8 cellular contexts compared by ENCODE assay signal in the genomic region with DNA sequence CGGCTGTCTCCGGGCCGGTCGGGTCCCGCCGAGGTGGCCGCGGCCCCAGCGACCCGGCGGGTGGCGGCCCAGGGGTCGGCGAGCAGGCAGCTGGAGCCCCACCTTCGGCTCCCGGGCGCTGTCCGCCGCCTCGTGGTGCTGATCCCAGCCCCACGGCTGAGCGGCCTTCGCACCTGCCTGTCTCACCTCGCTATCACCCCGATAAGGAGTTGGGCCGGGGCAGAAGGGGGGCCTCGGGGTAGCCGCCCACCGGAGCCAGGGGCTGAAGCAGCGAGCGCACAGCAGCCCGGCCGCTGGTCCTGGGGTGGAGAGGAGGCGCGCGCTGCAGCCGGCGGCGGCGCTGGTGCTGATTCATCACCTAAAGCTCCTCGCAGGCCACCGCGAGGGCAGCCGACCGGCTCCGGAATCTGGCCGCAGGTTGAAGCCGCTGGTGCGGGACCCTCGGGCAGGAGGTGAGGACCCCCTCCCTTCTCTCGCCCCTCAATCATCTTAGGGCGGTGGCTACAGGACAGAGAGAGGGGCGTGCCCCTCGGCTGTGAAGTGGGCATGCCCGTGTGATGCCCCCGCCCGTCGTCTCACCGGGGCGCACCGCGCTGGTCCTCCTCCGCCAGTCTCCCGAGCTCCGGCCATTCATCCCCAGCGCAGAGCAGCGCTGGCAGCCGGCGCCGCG. TPM values are rescaled to one million over a fixed set of nuclear protein-coding genes. Genes with fewer than 3 reads are reported as not detected.
A peak's percentile ranks its signal among the peaks of the same experiment; 100 is the strongest.
DNase-seq lines count a peak whose midpoint lies in the region; ATAC-seq and TF ChIP-seq lines count a peak whose summit lies in the region.

No MANE protein-coding gene starts in this region.

- no peak overlapping the region for H3K23ac ChIP-seq in H9 (ENCODE audit: insufficient read length, low read depth, low read length)

- H3K27ac ChIP-seq in A673 (ENCODE audit: low read depth, low read length, poor library complexity, severe bottlenecking) = no peak overlapping the region
- no peak overlapping the region for H3K27ac ChIP-seq in H9 (ENCODE audit: insufficient read length, low read depth, low read length)
- no peak overlapping the region for H3K27ac ChIP-seq in endodermal cell (ENCODE audit: low read depth, low read length)
- no peak overlapping the region for H3K27ac ChIP-seq in upper lobe of right lung

- no peak for DNase-seq in A673 (ENCODE audit: low spot score)
- peak; percentile 76 for DNase-seq in H9
- DNase-seq in T-helper 2 cell treated with Interferon-gamma antibody and Interleukin-4, amounts not matched to agents 5 μg/mL and 100 μg/mL, for 36 hours (ENCODE audit: low spot score) = peak; percentile 17
- DNase-seq in endodermal cell = peak; percentile 93
- DNase-seq in midbrain (lab: John Stamatoyannopoulos, UW) = peak; percentile 37
- DNase-seq in upper lobe of right lung = peak; percentile 72

- H3K36me3 ChIP-seq in A673 (ENCODE audit: insufficient read depth, low read length, poor library complexity, severe bottlenecking) (no peaks in the 10 kb centered on the region), endodermal cell (ENCODE audit: control insufficient read depth, insufficient read depth, low read length) (no peaks in the 10 kb centered on the region), upper lobe of right lung (no peaks in the 10 kb centered on the region)

- H2BK120ac ChIP-seq in H9 (ENCODE audit: low read depth, low read length, poor library complexity, severe bottlenecking) = no peak overlapping the region

- H3K4ac ChIP-seq in H9 (ENCODE audit: low read depth, low read length) = no peak overlapping the region

- H3K9ac ChIP-seq in H9 (ENCODE audit: extremely low read depth, insufficient read length, low read length) (no peak overlapping the region), endodermal cell (ENCODE audit: extremely low read depth, low read length, poor library complexity, severe bottlenecking) (no peak overlapping the region)

- no peaks in the 10 kb centered on the region for H3K79me2 ChIP-seq in H9 (ENCODE audit: insufficient read depth, low read length)

- ATAC-seq in upper lobe of right lung (peak; percentile 86), GM18520 (IDR thresholded peaks at IDR 0.05; ENCODE audit: unreplicated experiment) (no peak), HG03025 (IDR thresholded peaks at IDR 0.05; ENCODE audit: low FRiP score, unreplicated experiment) (no peak)

- no peak overlapping the region for H2AK5ac ChIP-seq in H9 (ENCODE audit: insufficient read length, low read length)

- H3K4me1 Mint-ChIP-seq in H9 = peaks cover 2 to 7% of the 10 kb centered on the region in 2 experiments; a peak in 2 of 4 replicates
- no peaks in the 10 kb centered on the region for H3K4me1 Mint-ChIP-seq in T-helper 2 cell treated with Interferon-gamma antibody and Interleukin-4, amounts not matched to agents 5 μg/mL and 100 μg/mL, for 36 hours (ENCODE audit: low read depth)
- H3K4me1 Mint-ChIP-seq in endodermal cell = no peaks in the 10 kb centered on the region

- peak overlapping the region; percentile 33 to 66 for H3K4me3 Mint-ChIP-seq in H9
- H3K4me3 Mint-ChIP-seq in T-helper 2 cell treated with Interferon-gamma antibody and Interleukin-4, amounts not matched to agents 5 μg/mL and 100 μg/mL, for 36 hours = no peak overlapping the region
- peak overlapping the region; percentile 34 for H3K4me3 Mint-ChIP-seq in endodermal cell

- H3K27me3 ChIP-seq in A673 (replicated peaks; ENCODE audit: insufficient read depth, low read depth, low read length, poor library complexity) (peaks cover 89% of the 10 kb centered on the region), H9 (ENCODE audit: insufficient read depth, low read length) (peaks cover 55% of the 10 kb centered on the region), endodermal cell (ENCODE audit: control insufficient read depth, insufficient read depth, low read length, poor library complexity, severe bottlenecking) (peaks cover 82% of the 10 kb centered on the region), upper lobe of right lung (peaks cover 77% of the 10 kb centered on the region)

- H3K79me1 ChIP-seq in H9 (ENCODE audit: insufficient read depth, low read depth, low read length, poor library complexity, severe bottlenecking) = no peaks in the 10 kb centered on the region

- H3K27ac Mint-ChIP-seq in H9 (no peak overlapping the region), endodermal cell (no peak overlapping the region)
- no peak overlapping the region for H3K27ac Mint-ChIP-seq in T-helper 2 cell treated with Interferon-gamma antibody and Interleukin-4, amounts not matched to agents 5 μg/mL and 100 μg/mL, for 36 hours

- no peak overlapping the region for H3K14ac ChIP-seq in H9 (ENCODE audit: insufficient read depth, low read length)

- H3K9me3 Mint-ChIP-seq in H9 (peaks cover 0 to 4% of the 10 kb centered on the region in 2 experiments; a peak in 1 of 5 replicates), endodermal cell (no peaks in the 10 kb centered on the region)
- no peaks in the 10 kb centered on the region for H3K9me3 Mint-ChIP-seq in T-helper 2 cell treated with Interferon-gamma antibody and Interleukin-4, amounts not matched to agents 5 μg/mL and 100 μg/mL, for 36 hours

- H3K4me1 ChIP-seq in A673 (ENCODE audit: insufficient read depth, low read length, poor library complexity, severe bottlenecking) (peaks cover 15% of the 10 kb centered on the region), H9 (ENCODE audit: insufficient read depth, low read length) (no peaks in the 10 kb centered on the region), endodermal cell (ENCODE audit: control insufficient read depth, insufficient read depth, low read length) (no peaks in the 10 kb centered on the region), upper lobe of right lung (peaks cover 24% of the 10 kb centered on the region)

- TF ChIP-seq CTCF in A673 (conservative IDR thresholded peaks at IDR 0.05; ENCODE audit: low read depth, low read length) = no peak
- TF ChIP-seq CTCF in H9 (conservative IDR thresholded peaks at IDR 0.05) = peak; percentile 18; the same call in 1 of the 3 replicates
- TF ChIP-seq CTCF in endodermal cell (conservative IDR thresholded peaks at IDR 0.05) = peak; percentile 28
- no peak for TF ChIP-seq CTCF in upper lobe of right lung (IDR thresholded peaks at IDR 0.05)

- H3K18ac ChIP-seq in H9 (ENCODE audit: insufficient read length, low read depth, low read length) = no peak overlapping the region

- no peak overlapping the region for H2BK15ac ChIP-seq in H9 (ENCODE audit: low read depth, low read length)

- BruUV-seq in A673 (replicated peaks; lab: Mats Ljungman, UMichigan) = no TSS peak

- no peak overlapping the region for H4K8ac ChIP-seq in H9 (replicated peaks; ENCODE audit: insufficient read length, low read depth, low read length)

- no peak overlapping the region for H3K56ac ChIP-seq in H9 (ENCODE audit: insufficient read length, low read depth, low read length)

- H3T11ph ChIP-seq in H9 (ENCODE audit: low read length) = no peak overlapping the region

- H2BK5ac ChIP-seq in H9 (ENCODE audit: insufficient read length, low read length) = no peak overlapping the region

- H3K4me2 ChIP-seq in H9 (ENCODE audit: insufficient read depth, insufficient read length, low read length) = peak overlapping the region; percentile 76

- no CpG with 5 or more reads among the region's 71 CpGs for WGBS in H9 (ENCODE audit: extremely low coverage, insufficient read length, low lambda C conversion rate)
- WGBS in endodermal cell (ENCODE audit: insufficient coverage in 1 of 2, insufficient read length in 1 of 2), 2 experiments = 1 to 3% methylated on average over 30 to 71 of the region's 71 CpGs

- H4K5ac ChIP-seq in H9 (ENCODE audit: insufficient read length, low read depth, low read length) = no peak overlapping the region

- H4K20me1 ChIP-seq in H9 (ENCODE audit: control insufficient read depth, insufficient read depth, insufficient read length) = no peaks in the 10 kb centered on the region

- H2AFZ ChIP-seq in H9 (ENCODE audit: low read length) = no peak overlapping the region

- intact Hi-C loops in A673 (cut with micrococcal nuclease; ENCODE audit: unreplicated experiment) (no loop called here), upper lobe of right lung (cut with DNase I) (no loop called here)

- H3K36me3 Mint-ChIP-seq in H9 (ENCODE audit: insufficient read depth in 1 of 3, low read depth in 3 of 3) (no peaks in the 10 kb centered on the region; a peak in 1 of 7 replicates), endodermal cell (ENCODE audit: low read depth) (no peaks in the 10 kb centered on the region)
- no peaks in the 10 kb centered on the region for H3K36me3 Mint-ChIP-seq in T-helper 2 cell treated with Interferon-gamma antibody and Interleukin-4, amounts not matched to agents 5 μg/mL and 100 μg/mL, for 36 hours (ENCODE audit: low read depth)

- H3K27me3 Mint-ChIP-seq in H9 (ENCODE audit: low read depth) = peaks cover 96% of the 10 kb centered on the region
- peaks cover 62% of the 10 kb centered on the region for H3K27me3 Mint-ChIP-seq in T-helper 2 cell treated with Interferon-gamma antibody and Interleukin-4, amounts not matched to agents 5 μg/mL and 100 μg/mL, for 36 hours (ENCODE audit: low read depth)
- peaks cover 91% of the 10 kb centered on the region for H3K27me3 Mint-ChIP-seq in endodermal cell (ENCODE audit: insufficient read depth)

- H2BK12ac ChIP-seq in H9 (ENCODE audit: insufficient read length, low read depth, low read length) = no peak overlapping the region

- H4K91ac ChIP-seq in H9 (ENCODE audit: insufficient read length, low read depth, low read length) = no peak overlapping the region

- no peak overlapping the region for H2BK20ac ChIP-seq in H9 (ENCODE audit: low read depth, low read length, poor library complexity, severe bottlenecking)

- POLR2A ChIA-PET in A673 (lab: Charles Lee; ENCODE audit: low non-redundant PET) = no interaction called here

- CTCF ChIA-PET in A673 (lab: Charles Lee) = no interaction called here

- H3K4me3 ChIP-seq in A673 (ENCODE audit: low read depth, low read length, poor library complexity, severe bottlenecking) = peak overlapping the region; percentile 24
- H3K4me3 ChIP-seq in endodermal cell (ENCODE audit: low read length) = peak overlapping the region; percentile 72
- H3K4me3 ChIP-seq in upper lobe of right lung = peak overlapping the region; percentile 36

- H3K23me2 ChIP-seq in H9 (ENCODE audit: insufficient read length, low read depth, low read length, poor library complexity, severe bottlenecking) = peaks cover 17% of the 10 kb centered on the region

- no peaks in the 10 kb centered on the region for H3K9me3 ChIP-seq in A673 (ENCODE audit: low read depth, low read length, poor library complexity, severe bottlenecking)
- no peaks in the 10 kb centered on the region for H3K9me3 ChIP-seq in H9 (ENCODE audit: control insufficient read depth, low read depth, low read length)
- H3K9me3 ChIP-seq in endodermal cell (ENCODE audit: control insufficient read depth, low read length) = no peaks in the 10 kb centered on the region
- no peaks in the 10 kb centered on the region for H3K9me3 ChIP-seq in upper lobe of right lung

RNA-seq across cellular contexts. Expression of gene TRIM67, which starts 0.6 kb away (rescaled TPM):
- total RNA-seq in A673 (2021) (0.06 TPM in 1 of 2 replicates, not detected in the other), H9 (2021) (not detected in 2 replicates), endodermal cell (under 1 TPM; 0.04 TPM), upper lobe of right lung (not detected)
- 1.1 TPM for polyA plus RNA-seq in endodermal cell (2013, experiment 1 of 2)
- polyA plus RNA-seq in endodermal cell (2013, experiment 2 of 2) = 1.0 TPM

Comparison
In these comparisons a context has a peak if more than half of its experiments do, and no peak if none do; other contexts are left out.
1. CTCF ChIP-seq: peak in H9 (single experiment) and endodermal cell (single experiment); none in A673 (single experiment) and upper lobe of right lung (single experiment).
2. Peak in every context shown above with its lines, with median percentiles within 50 percentile points of each other: H3K4me3 ChIP-seq.